Comparison of ENCODE assay signal across 21 cellular contexts in genomic region chr7:37999673-38000072, GRCh38.
DNase-seq lines count a peak whose midpoint lies in the region; ATAC-seq and TF ChIP-seq lines count a peak whose summit lies in the region.
"Had no signal": no experiment of that assay in that cellular context is flagged by ENCODE, and none has a peak within 500 bp of the region (broad histone marks: within the 10 kb centered on the region; RNA-seq: fewer than 3 reads in every experiment).

No MANE protein-coding gene starts in this region.

- H3K36me3 Mint-ChIP-seq in activated T-helper 2 cell treated with anti-CD3 and anti-CD28 coated beads, Interferon-gamma antibody, Interleukin-2, Interleukin-4, amounts not matched to agents 10 μg/mL and 5 μg/mL and 100 μg/mL, durations not matched to agents 14 hours and 24 hours and 36 hours (ENCODE audit: low read depth), result no peaks in the 10 kb centered on the region
- no peaks in the 10 kb centered on the region for H3K36me3 Mint-ChIP-seq in MCF 10A (ENCODE audit: insufficient read depth, unreplicated experiment)
- H3K36me3 Mint-ChIP-seq: brain; stimulated activated effector memory CD8-positive, alpha-beta T cell treated with anti-CD3 and anti-CD28 coated beads, Interleukin-12 subunit alpha, Interleukin-12 subunit beta, amount 100 ng/mL, for 72 hours had no signal

- peak; percentile 36 for DNase-seq in BJ (ENCODE audit: low read depth)
- DNase-seq in coronary artery (ENCODE audit: low spot score), result no peak
- no peak for DNase-seq in spleen
- DNase-seq in activated T-helper 2 cell treated with anti-CD3 and anti-CD28 coated beads, Interferon-gamma antibody, Interleukin-2, Interleukin-4, amounts not matched to agents 10 μg/mL and 5 μg/mL and 100 μg/mL, durations not matched to agents 14 hours and 24 hours and 36 hours (ENCODE audit: low spot score), result no peak
- no peak for DNase-seq in AG08396 (ENCODE audit: low spot score)
- DNase-seq in MCF 10A (ENCODE audit: unreplicated experiment), result no peak
- DNase-seq: activated CD4-positive, alpha-beta T cell treated with anti-CD3 and anti-CD28 coated beads, Interleukin-2, amount 10 ng/mL, durations not matched to agents 24 days and 14 days; activated naive CD4-positive, alpha-beta T cell treated with anti-CD3 and anti-CD28 coated beads for 36 hours; cortex of kidney; Karpas-422; left ventricle myocardium inferior; naive thymus-derived CD8-positive, alpha-beta T cell; NCI-H1105 treated with DMSO at 0.1 percent for 48 hours; NCI-H524; stimulated activated CD4-positive, alpha-beta T cell treated with anti-CD3 and anti-CD28 coated beads, Interleukin-15, amount 100 ng/mL, for 24 hours had no signal

- intact Hi-C loops in spleen (cut with DNase I; ENCODE audit: low total_unique reads), result no loop called here
- intact Hi-C loops in activated T-helper 2 cell treated with anti-CD3 and anti-CD28 coated beads, Interferon-gamma antibody, Interleukin-2, Interleukin-4, amounts not matched to agents 10 μg/mL and 5 μg/mL and 100 μg/mL, durations not matched to agents 14 hours and 24 hours and 36 hours (cut with micrococcal nuclease), result no loop called here
- intact Hi-C loops in MCF 10A (cut with micrococcal nuclease), result no loop called here

- H3K4me3 Mint-ChIP-seq in activated T-helper 2 cell treated with anti-CD3 and anti-CD28 coated beads, Interferon-gamma antibody, Interleukin-2, Interleukin-4, amounts not matched to agents 10 μg/mL and 5 μg/mL and 100 μg/mL, durations not matched to agents 14 hours and 24 hours and 36 hours (ENCODE audit: low read depth), result no peak overlapping the region
- H3K4me3 Mint-ChIP-seq in MCF 10A (ENCODE audit: unreplicated experiment), result no peak overlapping the region
- H3K4me3 Mint-ChIP-seq: activated CD4-positive, alpha-beta T cell treated with anti-CD3 and anti-CD28 coated beads, Interleukin-2, amount 10 ng/mL, durations not matched to agents 24 days and 14 days; activated naive CD4-positive, alpha-beta T cell treated with anti-CD3 and anti-CD28 coated beads for 36 hours; brain; naive thymus-derived CD8-positive, alpha-beta T cell; stimulated activated effector memory CD8-positive, alpha-beta T cell treated with anti-CD3 and anti-CD28 coated beads, Interleukin-12 subunit alpha, Interleukin-12 subunit beta, amount 100 ng/mL, for 72 hours had no signal

- CTCF ChIA-PET in BJ (lab: Yijun Ruan, JAX) (interaction anchor here (1.3 to 1.7 kb wide), 2 partner anchors 78 to 83 kb away, joined by 3 to 6 read pairs; partner anchors contain the start of gene SFRP4), MCF 10A (lab: Yijun Ruan, JAX) (no interaction called here)

- no peak for ATAC-seq in GM21390 (IDR thresholded peaks at IDR 0.05; ENCODE audit: unreplicated experiment)
- ATAC-seq: naive thymus-derived CD8-positive, alpha-beta T cell; stimulated activated effector memory CD8-positive, alpha-beta T cell treated with anti-CD3 and anti-CD28 coated beads, Interleukin-12 subunit alpha, Interleukin-12 subunit beta, amount 100 ng/mL, for 72 hours had no signal

- POLR2A ChIA-PET in BJ (lab: Charles Lee), result no interaction called here
- POLR2A ChIA-PET in MCF 10A (lab: Yijun Ruan, JAX), result interaction anchor here (1.6 kb wide), 1 partner anchor 9 kb away, joined by 5 read pairs; no protein-coding TSS in a partner anchor

- no peak for TF ChIP-seq POLR2A in spleen (IDR thresholded peaks at IDR 0.05)

- H3K4me1 ChIP-seq in muscle layer of duodenum (ENCODE audit: control insufficient read depth in 1 of 2, insufficient read depth in 2 of 2, low read length in 2 of 2) (peaks cover 3 to 8% of the 10 kb centered on the region in 2 donors), spleen (no peaks in the 10 kb centered on the region)
- H3K4me1 ChIP-seq: HAP-1, prostate gland had no signal

- 44 to 77% (median 65%) methylated on average over 3 of the region's 3 CpGs for WGBS in spleen, 5 donors

- H3K36me3 ChIP-seq in BJ (ENCODE audit: control insufficient read depth, insufficient read depth, low read length), result no peaks in the 10 kb centered on the region
- no peaks in the 10 kb centered on the region for H3K36me3 ChIP-seq in muscle layer of duodenum (ENCODE audit: control insufficient read depth in 1 of 2, insufficient read depth in 2 of 2, low read length in 2 of 2)
- no peaks in the 10 kb centered on the region for H3K36me3 ChIP-seq in spleen
- H3K36me3 ChIP-seq: HAP-1, left ventricle myocardium inferior, prostate gland had no signal

- peaks cover 2% of the 10 kb centered on the region for H3K27me3 Mint-ChIP-seq in activated T-helper 2 cell treated with anti-CD3 and anti-CD28 coated beads, Interferon-gamma antibody, Interleukin-2, Interleukin-4, amounts not matched to agents 10 μg/mL and 5 μg/mL and 100 μg/mL, durations not matched to agents 14 hours and 24 hours and 36 hours (ENCODE audit: low read depth)
- peaks cover 12% of the 10 kb centered on the region for H3K27me3 Mint-ChIP-seq in MCF 10A (ENCODE audit: insufficient read depth, unreplicated experiment)
- H3K27me3 Mint-ChIP-seq: activated CD4-positive, alpha-beta T cell treated with anti-CD3 and anti-CD28 coated beads, Interleukin-2, amount 10 ng/mL, durations not matched to agents 24 days and 14 days; brain had no signal

- H3K4me1 Mint-ChIP-seq in activated T-helper 2 cell treated with anti-CD3 and anti-CD28 coated beads, Interferon-gamma antibody, Interleukin-2, Interleukin-4, amounts not matched to agents 10 μg/mL and 5 μg/mL and 100 μg/mL, durations not matched to agents 14 hours and 24 hours and 36 hours (ENCODE audit: low read depth), result no peaks in the 10 kb centered on the region
- no peaks in the 10 kb centered on the region for H3K4me1 Mint-ChIP-seq in MCF 10A (ENCODE audit: insufficient read depth, unreplicated experiment)
- H3K4me1 Mint-ChIP-seq: activated CD4-positive, alpha-beta T cell treated with anti-CD3 and anti-CD28 coated beads, Interleukin-2, amount 10 ng/mL, durations not matched to agents 24 days and 14 days; naive thymus-derived CD8-positive, alpha-beta T cell; stimulated activated effector memory CD8-positive, alpha-beta T cell treated with anti-CD3 and anti-CD28 coated beads, Interleukin-12 subunit alpha, Interleukin-12 subunit beta, amount 100 ng/mL, for 72 hours had no signal

- H3K9me3 ChIP-seq in muscle layer of duodenum (ENCODE audit: control insufficient read depth in 1 of 2, low read length in 2 of 2) (no peaks in the 10 kb centered on the region), spleen (peaks cover 0 to 10% (median 3%) of the 10 kb centered on the region in 8 donors)
- H3K9me3 ChIP-seq: HAP-1, prostate gland had no signal

- no peak overlapping the region for H3K27ac Mint-ChIP-seq in activated T-helper 2 cell treated with anti-CD3 and anti-CD28 coated beads, Interferon-gamma antibody, Interleukin-2, Interleukin-4, amounts not matched to agents 10 μg/mL and 5 μg/mL and 100 μg/mL, durations not matched to agents 14 hours and 24 hours and 36 hours
- H3K27ac Mint-ChIP-seq in MCF 10A (ENCODE audit: low read depth, unreplicated experiment), result no peak overlapping the region
- H3K27ac Mint-ChIP-seq: activated CD4-positive, alpha-beta T cell treated with anti-CD3 and anti-CD28 coated beads, Interleukin-2, amount 10 ng/mL, durations not matched to agents 24 days and 14 days; activated naive CD4-positive, alpha-beta T cell treated with anti-CD3 and anti-CD28 coated beads for 36 hours; naive thymus-derived CD8-positive, alpha-beta T cell; stimulated activated effector memory CD8-positive, alpha-beta T cell treated with anti-CD3 and anti-CD28 coated beads, Interleukin-12 subunit alpha, Interleukin-12 subunit beta, amount 100 ng/mL, for 72 hours had no signal

- no TSS peak for BruUV-seq in MCF 10A (replicated peaks; lab: Mats Ljungman, UMichigan)

- peaks cover 10% of the 10 kb centered on the region for H3K9me3 Mint-ChIP-seq in activated T-helper 2 cell treated with anti-CD3 and anti-CD28 coated beads, Interferon-gamma antibody, Interleukin-2, Interleukin-4, amounts not matched to agents 10 μg/mL and 5 μg/mL and 100 μg/mL, durations not matched to agents 14 hours and 24 hours and 36 hours
- H3K9me3 Mint-ChIP-seq in MCF 10A (ENCODE audit: unreplicated experiment), result peaks cover 8% of the 10 kb centered on the region
- H3K9me3 Mint-ChIP-seq: activated CD4-positive, alpha-beta T cell treated with anti-CD3 and anti-CD28 coated beads, Interleukin-2, amount 10 ng/mL, durations not matched to agents 24 days and 14 days; stimulated activated effector memory CD8-positive, alpha-beta T cell treated with anti-CD3 and anti-CD28 coated beads, Interleukin-12 subunit alpha, Interleukin-12 subunit beta, amount 100 ng/mL, for 72 hours had no signal

- H3K27me3 ChIP-seq in BJ (ENCODE audit: control insufficient read depth, insufficient read depth, low read length) (no peaks in the 10 kb centered on the region), muscle layer of duodenum (ENCODE audit: low read depth, low read length) (no peaks in the 10 kb centered on the region), spleen (replicated peaks in 1 of 7) (no peaks in the 10 kb centered on the region)

- peak overlapping the region in 1 of 2 donors; percentile 21 for H3K27ac ChIP-seq in coronary artery
- peak overlapping the region; percentile 35 for H3K27ac ChIP-seq in muscle layer of duodenum (ENCODE audit: low read length)
- H3K27ac ChIP-seq in spleen, result peak overlapping the region in 7 of 8 donors; percentile 19 to 61 (median 27)
- H3K27ac ChIP-seq: left ventricle myocardium inferior, prostate gland had no signal

- H3K4me3 ChIP-seq in BJ (ENCODE audit: low read depth, low read length) (no peak overlapping the region), coronary artery (peak overlapping the region; percentile 3), muscle layer of duodenum (ENCODE audit: low read depth in 1 of 2, low read length in 2 of 2) (no peak overlapping the region), spleen (no peak overlapping the region)
- H3K4me3 ChIP-seq: HAP-1, left ventricle myocardium inferior, prostate gland had no signal

- TF ChIP-seq CTCF in BJ (IDR thresholded peaks at IDR 0.05; ENCODE audit: insufficient read depth, low read depth, low read length) (no peak), coronary artery (IDR thresholded peaks at IDR 0.05) (no peak), spleen (IDR thresholded peaks at IDR 0.05 in 8 of 11, conservative IDR thresholded peaks at IDR 0.05 in 3 of 11) (no peak), MCF 10A (IDR thresholded peaks at IDR 0.05; ENCODE audit: unreplicated experiment) (no peak)
